In genomic region chr1:1658583-1659549, GRCh38 we compare ENCODE assay signal across 8 cellular contexts. TPM values are rescaled to one million over a fixed set of nuclear protein-coding genes. Genes with fewer than 3 reads are reported as not detected.
DNase-seq lines count a peak whose midpoint lies in the region; ATAC-seq and TF ChIP-seq lines count a peak whose summit lies in the region.
"Not testable (repeated sequence)": the region's sequence is repeated elsewhere in the genome, so short reads cannot be mapped to it uniquely, and the experiment has no call there.

CDK11B (minus strand) TSS chr1:1659004; CDS start chr1:1657485, 1,519 bp downstream.

- TF ChIP-seq POLR2A in transverse colon (IDR thresholded peaks at IDR 0.05) = peak; percentile 74

- peaks cover 21% of the 10 kb centered on the region for H3K36me3 Mint-ChIP-seq in activated naive CD8-positive, alpha-beta T cell treated with anti-CD3 and anti-CD28 coated beads, Interleukin-2, amount 50 U/mL, for 24 hours (ENCODE audit: low read depth)

- H3K27ac ChIP-seq in trophoblast cell (ENCODE audit: low read depth, low read length) (peak within 1 kb of the TSS; percentile 100), transverse colon (peak within 1 kb of the TSS; percentile 95 to 100 (median 98))

- H3K4me1 Mint-ChIP-seq in activated naive CD8-positive, alpha-beta T cell treated with anti-CD3 and anti-CD28 coated beads, Interleukin-2, amount 50 U/mL, for 24 hours = not testable (repeated sequence)

- H2AFZ ChIP-seq in trophoblast cell (ENCODE audit: insufficient read depth, low read length, poor library complexity) = peak within 1 kb of the TSS; percentile 100

- not testable (repeated sequence) for TF ChIP-seq CTCF in GM12875 (IDR thresholded peaks at IDR 0.05; ENCODE audit: borderline replicate concordance, insufficient read depth, low read depth, low read length)
- peak; percentile 20 to 58 (median 38) for TF ChIP-seq CTCF in transverse colon (IDR thresholded peaks at IDR 0.05)

- peak within 1 kb of the TSS; percentile 96 for H3K4me3 Mint-ChIP-seq in activated naive CD8-positive, alpha-beta T cell treated with anti-CD3 and anti-CD28 coated beads, Interleukin-2, amount 50 U/mL, for 24 hours

- H3K79me2 ChIP-seq in trophoblast cell (ENCODE audit: control insufficient read depth, insufficient read depth, low read length, poor library complexity) = not testable (repeated sequence)

- ATAC-seq in HG02798 (IDR thresholded peaks at IDR 0.05; ENCODE audit: poor library complexity, unreplicated experiment) (peak; percentile 89), Right ventricle myocardium superior (ENCODE audit: poor library complexity) (peak; percentile 95)
- ATAC-seq in activated naive CD8-positive, alpha-beta T cell treated with anti-CD3 and anti-CD28 coated beads, Interleukin-2, amount 50 U/mL, for 24 hours = peak; percentile 99

- not testable (repeated sequence) for H3K79me1 ChIP-seq in trophoblast cell (ENCODE audit: low read length)

- peak within 1 kb of the TSS; percentile 84 for H3K9ac ChIP-seq in trophoblast cell (ENCODE audit: low read length)

- in situ Hi-C loops in transverse colon (cut with MboI; ENCODE audit: low pct_ligation_motif_present in 1 of 4, low pct_unique_long_range_greater_than_20kb in 1 of 4, low sequenced_read_pairs in 3 of 4) = loop anchor here in 1 of 4 donors (5.0 kb wide), 1 partner anchor 63 kb away; the partner anchor contains the start of gene CDK11A

- not testable (repeated sequence) for H3K4me1 ChIP-seq in trophoblast cell (ENCODE audit: control insufficient read depth in 1 of 2, insufficient read depth in 2 of 2, low read length in 2 of 2)
- peaks cover 3 to 36% (median 22%) of the 10 kb centered on the region in 4 donors for H3K4me1 ChIP-seq in transverse colon

- peak; percentile 63 for DNase-seq in NCI-H1417 treated with DMSO at 0.1 percent for 48 hours (lab: John Stamatoyannopoulos, UW)
- peak; percentile 97 for DNase-seq in SW480 (ENCODE audit: low spot score)
- peak; percentile 100 for DNase-seq in activated naive CD8-positive, alpha-beta T cell treated with anti-CD3 and anti-CD28 coated beads, Interleukin-2, amount 50 U/mL, for 24 hours
- DNase-seq in Right ventricle myocardium superior = peak; percentile 95
- DNase-seq in trophoblast cell = peak; percentile 98 to 100
- peak; percentile 95 for DNase-seq in transverse colon

- peak within 1 kb of the TSS; percentile 100 for H4K8ac ChIP-seq in trophoblast cell (ENCODE audit: low read depth, low read length)

- H3K27me3 ChIP-seq in trophoblast cell (ENCODE audit: insufficient read depth, low read length); transverse colon: not testable (repeated sequence)

- TF ChIP-seq EP300 in transverse colon (IDR thresholded peaks at IDR 0.05; ENCODE audit: low read depth) = not testable (repeated sequence)

- not testable (repeated sequence) for H3K9me3 Mint-ChIP-seq in activated naive CD8-positive, alpha-beta T cell treated with anti-CD3 and anti-CD28 coated beads, Interleukin-2, amount 50 U/mL, for 24 hours

- peak within 1 kb of the TSS; percentile 38 for H3K4me2 ChIP-seq in trophoblast cell (ENCODE audit: low read length)

- H3K27ac Mint-ChIP-seq in activated naive CD8-positive, alpha-beta T cell treated with anti-CD3 and anti-CD28 coated beads, Interleukin-2, amount 50 U/mL, for 24 hours = peak within 1 kb of the TSS; percentile 100

- not testable (repeated sequence) for H2AK5ac ChIP-seq in trophoblast cell (ENCODE audit: low read length)

- WGBS in trophoblast cell (ENCODE audit: extremely low coverage, insufficient coverage, insufficient read length) = no CpG with 5 or more reads among the region's 96 CpGs
- WGBS in transverse colon (ENCODE audit: low coverage in 1 of 2), 2 donors = 0 to 20% methylated on average over 2 to 9 of the region's 96 CpGs

- peak within 1 kb of the TSS; percentile 100 for H3K18ac ChIP-seq in trophoblast cell (ENCODE audit: low read length)

- H3K27me3 Mint-ChIP-seq in activated naive CD8-positive, alpha-beta T cell treated with anti-CD3 and anti-CD28 coated beads, Interleukin-2, amount 50 U/mL, for 24 hours = not testable (repeated sequence)

- H3K4ac ChIP-seq in trophoblast cell (ENCODE audit: low read depth, low read length) = peak within 1 kb of the TSS; percentile 100

- H3K4me3 ChIP-seq in GM12875 (ENCODE audit: low read depth, low read length) (peak within 1 kb of the TSS; percentile 62), trophoblast cell (ENCODE audit: low read depth, low read length) (peak within 1 kb of the TSS; percentile 80), transverse colon (peak within 1 kb of the TSS; percentile 59 to 82 (median 70))

- H2BK120ac ChIP-seq in trophoblast cell (ENCODE audit: insufficient read depth, low read length, poor library complexity) = peak within 1 kb of the TSS; percentile 100

- peak within 1 kb of the TSS; percentile 99 for H2BK5ac ChIP-seq in trophoblast cell (ENCODE audit: low read depth, low read length, poor library complexity)

- H4K12ac ChIP-seq in trophoblast cell (ENCODE audit: low read depth, low read length) = peak within 1 kb of the TSS; percentile 100

- H3K23ac ChIP-seq in trophoblast cell (ENCODE audit: low read length) = not testable (repeated sequence)

- H3K36me3 ChIP-seq in trophoblast cell (ENCODE audit: control insufficient read depth in 1 of 2, insufficient read depth in 2 of 2, low read length in 2 of 2) (peaks cover 18 to 25% of the 10 kb centered on the region in 2 experiments), transverse colon (peaks cover 0 to 22% (median 10%) of the 10 kb centered on the region in 4 donors)

- H2BK12ac ChIP-seq in trophoblast cell (ENCODE audit: low read length) = peak within 1 kb of the TSS; percentile 89

- H3K14ac ChIP-seq in trophoblast cell (ENCODE audit: low read length) = peak within 1 kb of the TSS; percentile 100

- intact Hi-C loops in Right ventricle myocardium superior (cut with DNase I); transverse colon (cut with DNase I; ENCODE audit: low total_unique reads): not testable (repeated sequence)

- not testable (repeated sequence) for H3K9me3 ChIP-seq in trophoblast cell (ENCODE audit: insufficient read depth, low read depth, low read length); transverse colon

- peak within 1 kb of the TSS; percentile 100 for H4K91ac ChIP-seq in trophoblast cell (ENCODE audit: low read depth, low read length)

RNA-seq across cellular contexts. Expression of gene CDK11B, which starts in this region (rescaled TPM):
- 23.6 TPM for total RNA-seq in Right ventricle myocardium superior
- 41.3 and 43.5 TPM in 2 replicates for polyA plus RNA-seq in trophoblast cell (2013)
- total RNA-seq in transverse colon = 100 to 1,000 TPM in 1 of 4 donors, 10 to 100 TPM in 3; 28.4 to 183 (median 60.5) TPM

Comparison
In these comparisons a context has a peak if more than half of its experiments do, and no peak if none do; other contexts are left out.
1. Peak in every context shown above with its lines: DNase-seq, ATAC-seq, H3K4me3 ChIP-seq and H3K27ac ChIP-seq.